ENCODE assay signal across 8 cellular contexts in the genomic region with DNA sequence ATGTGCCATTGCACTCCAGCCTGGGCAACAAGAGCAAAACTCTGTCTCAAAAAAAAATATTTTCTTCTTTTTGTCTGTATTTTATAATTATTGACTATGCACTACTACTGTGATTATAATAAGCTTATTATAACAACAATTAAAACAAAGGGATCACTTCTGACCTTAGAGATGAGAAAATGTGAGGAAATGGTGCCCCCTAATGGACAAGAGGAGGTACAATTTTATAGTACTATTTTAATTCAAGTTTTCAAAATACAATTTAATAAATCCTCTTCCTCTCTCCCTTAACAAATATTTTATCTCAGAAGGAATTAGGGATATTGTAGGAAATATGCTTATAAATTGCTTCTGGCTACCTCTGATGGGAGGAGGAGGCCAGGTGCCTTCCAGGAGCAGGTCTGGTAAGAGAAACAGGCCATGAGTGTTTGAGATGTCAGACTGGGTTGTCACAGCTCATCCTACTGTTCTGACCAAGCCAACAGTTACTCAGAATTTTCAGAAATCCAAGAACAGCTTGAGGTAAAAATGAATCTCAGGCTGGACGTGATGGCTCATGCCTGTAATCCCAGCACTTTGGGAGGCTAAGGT. TPM values are rescaled to one million over a fixed set of nuclear protein-coding genes. Genes with fewer than 3 reads are reported as not detected.
DNase-seq lines count a peak whose midpoint lies in the region; ATAC-seq, FAIRE-seq and TF ChIP-seq lines count a peak whose summit lies in the region.

No MANE protein-coding gene starts in this region.

- no peaks in the 10 kb centered on the region for H3K9me2 ChIP-seq in PC-9 (ENCODE audit: insufficient read depth)

- H3K4me3 ChIP-seq in PC-9: no peak overlapping the region

- no peaks in the 10 kb centered on the region for H3K27me3 ChIP-seq in PC-9 (ENCODE audit: insufficient read depth, low read depth)

- no TSS peak for BruUV-seq in PC-9 (replicated peaks; lab: Mats Ljungman, UMichigan)

- no peak for ATAC-seq in natural killer cell treated with Interleukin-12 subunit alpha and Interleukin-12 subunit beta and Interleukin-15 and Interleukin-18, amount 100 ng/mL, for 72 hours
- ATAC-seq in HG03175 (IDR thresholded peaks at IDR 0.05; ENCODE audit: unreplicated experiment): no peak

- H3K9me3 ChIP-seq in PC-9 (ENCODE audit: insufficient read depth, low read depth): no peaks in the 10 kb centered on the region

- H3K36me3 ChIP-seq in PC-9 (ENCODE audit: low read depth): peaks cover 10% of the 10 kb centered on the region

- intact Hi-C loops in PC-9 (cut with micrococcal nuclease; ENCODE audit: unreplicated experiment): loop anchor here (1.0 kb wide), 1 partner anchor 288 kb away; no protein-coding TSS in a partner anchor

- H3K27ac Mint-ChIP-seq in natural killer cell treated with Interleukin-12 subunit alpha and Interleukin-12 subunit beta and Interleukin-15 and Interleukin-18, amount 100 ng/mL, for 72 hours: no peak overlapping the region

- peak; percentile 91 for TF ChIP-seq CTCF in PC-9 (conservative IDR thresholded peaks at IDR 0.05)

- H3K27me3 Mint-ChIP-seq in natural killer cell treated with Interleukin-12 subunit alpha and Interleukin-12 subunit beta and Interleukin-15 and Interleukin-18, amount 100 ng/mL, for 72 hours: no peaks in the 10 kb centered on the region

- H3K9me3 Mint-ChIP-seq in natural killer cell treated with Interleukin-12 subunit alpha and Interleukin-12 subunit beta and Interleukin-15 and Interleukin-18, amount 100 ng/mL, for 72 hours: no peaks in the 10 kb centered on the region

- DNase-seq in AML-193 (lab: John Stamatoyannopoulos, UW) (peak; percentile 4 to 29), GM12892 (ENCODE audit: insufficient read length) (peak; percentile 29), PC-9 (no peak), NCI-H526 treated with DMSO at 0.1 percent for 48 hours (lab: John Stamatoyannopoulos, UW) (no peak)
- peak; percentile 68 for DNase-seq in natural killer cell treated with Interleukin-12 subunit alpha and Interleukin-12 subunit beta and Interleukin-15 and Interleukin-18, amount 100 ng/mL, for 72 hours (ENCODE audit: low spot score)
- no peak for DNase-seq in stimulated activated CD4-positive, alpha-beta T cell treated with anti-CD3 and anti-CD28 coated beads, Interleukin-4, amount 100 ng/mL, for 4 hours

- H3K4me1 Mint-ChIP-seq in natural killer cell treated with Interleukin-12 subunit alpha and Interleukin-12 subunit beta and Interleukin-15 and Interleukin-18, amount 100 ng/mL, for 72 hours (ENCODE audit: low read depth in 2 of 2): peaks cover 0 to 11% of the 10 kb centered on the region in 2 donors

- 0 out of 2 replicates have a peak, but pooled peaks cover under 1% of the 10 kb centered on the region for H3K4me1 ChIP-seq in PC-9 (replicated peaks; ENCODE audit: insufficient read depth)

- H3K36me3 Mint-ChIP-seq in natural killer cell treated with Interleukin-12 subunit alpha and Interleukin-12 subunit beta and Interleukin-15 and Interleukin-18, amount 100 ng/mL, for 72 hours: peaks cover 9% of the 10 kb centered on the region

- H3K4me3 Mint-ChIP-seq in natural killer cell treated with Interleukin-12 subunit alpha and Interleukin-12 subunit beta and Interleukin-15 and Interleukin-18, amount 100 ng/mL, for 72 hours: no peak overlapping the region

- H3K27ac ChIP-seq in PC-9: no peak overlapping the region

- no peak overlapping the region for H3K4me2 ChIP-seq in PC-9

- FAIRE-seq in GM12892 (lab: Jason Lieb, UNC) (no peak), endometrium (lab: Jason Lieb, UNC) (peak; percentile 94)

- H4K20me1 ChIP-seq in PC-9 (ENCODE audit: insufficient read depth): peaks cover 21% of the 10 kb centered on the region

- CTCF ChIA-PET in PC-9 (lab: Charles Lee): interaction anchor here (0.5 to 1.8 kb wide), 12 partner anchors 9 to 409 kb away, joined by 3 to 29 read pairs (median 4); a partner anchor contains a TSS

- no peak for TF ChIP-seq POLR2A in GM12892 (IDR thresholded peaks at IDR 0.05; ENCODE audit: low read depth, low read length)

- POLR2A ChIA-PET in PC-9 (lab: Charles Lee; ENCODE audit: unreplicated experiment): interaction anchor here (0.6 kb wide), 1 partner anchor 12 kb away, joined by 5 read pairs; no protein-coding TSS in a partner anchor

- peaks cover 6% of the 10 kb centered on the region; the same call in 1 of the 2 replicates for H3K79me2 ChIP-seq in PC-9 (ENCODE audit: low read depth)

- 0 out of 2 replicates have a peak, but pooled peaks cover 3% of the 10 kb centered on the region for H3F3A ChIP-seq in PC-9 (ENCODE audit: insufficient read depth, low read depth)

- H2AFZ ChIP-seq in PC-9: no peak overlapping the region

RNA-seq across cellular contexts. Expression of a gene that starts 14.0 kb away (rescaled TPM):
- polyA plus RNA-seq in GM12892 (2012; ENCODE audit: missing spikeins): 18.2 TPM
- 71.5 and 77.6 TPM in 2 replicates for total RNA-seq in PC-9 (2021)
- 100 to 1,000 TPM in 1 of 2 donors, 10 to 100 TPM in 1; 76.7 to 102 TPM for total RNA-seq in natural killer cell treated with Interleukin-12 subunit alpha and Interleukin-12 subunit beta and Interleukin-15 and Interleukin-18, amount 100 ng/mL, for 72 hours

RNA-seq across cellular contexts. Expression of a gene that starts 31.8 kb away (rescaled TPM):
- polyA plus RNA-seq in GM12892 (2012; ENCODE audit: missing spikeins): 17.2 TPM
- 13.4 and 29.4 TPM in 2 replicates for total RNA-seq in PC-9 (2021)
- 10 to 100 TPM; 15.5 to 17.8 TPM for total RNA-seq in natural killer cell treated with Interleukin-12 subunit alpha and Interleukin-12 subunit beta and Interleukin-15 and Interleukin-18, amount 100 ng/mL, for 72 hours

RNA-seq across cellular contexts. Expression of a gene that starts 51.5 kb away (rescaled TPM):
- 17.7 TPM for polyA plus RNA-seq in GM12892 (2012; ENCODE audit: missing spikeins)
- 41.4 and 47.4 TPM in 2 replicates for total RNA-seq in PC-9 (2021)
- total RNA-seq in natural killer cell treated with Interleukin-12 subunit alpha and Interleukin-12 subunit beta and Interleukin-15 and Interleukin-18, amount 100 ng/mL, for 72 hours: 10 to 100 TPM; 34.2 to 58.4 TPM

Comparison
In these comparisons a context has a peak if more than half of its experiments do, and no peak if none do; other contexts are left out.
1. DNase-seq: peak in AML-193 (2 of 2), GM12892 (single experiment) and natural killer cell treated with Interleukin-12 subunit alpha and Interleukin-12 subunit beta and Interleukin-15 and Interleukin-18, amount 100 ng/mL, for 72 hours (single experiment); none in PC-9 (0 of 2), NCI-H526 treated with DMSO at 0.1 percent for 48 hours (single experiment) and stimulated activated CD4-positive, alpha-beta T cell treated with anti-CD3 and anti-CD28 coated beads, Interleukin-4, amount 100 ng/mL, for 4 hours (0 of 2).